Comparison of ENCODE assay signal across 1 cellular context in genomic region chr17:30906101-30906911, GRCh38.
TF ChIP-seq lines count a peak whose summit lies in the region.

TEFM (minus strand) TSS chr17:30906238; CDS start chr17:30906198, 40 bp downstream.

TF ChIP-seq in K562, 482 proteins besides CTCF, POLR2A, EP300 and RAD21 (continued from another document and continues in another):
- TF ChIP-seq CHAMP1 (IDR thresholded peaks at IDR 0.05) (peak; percentile 17; the same call in 1 of the 2 replicates), SAP30 (IDR thresholded peaks at IDR 0.05; ENCODE audit: borderline replicate concordance, insufficient read depth, low read depth, low read length, poor library complexity, severe bottlenecking) (no peak), KDM1A (IDR thresholded peaks at IDR 0.05) (no peak), ZMIZ1 (IDR thresholded peaks at IDR 0.05; ENCODE audit: low read depth in 2 of 2, low read length in 2 of 2) (peak in 1 of 2 experiments; percentile 59; a peak in 1 of 4 replicates), NFE2L1 (tag; IDR thresholded peaks at IDR 0.05; ENCODE audit: borderline replicate concordance, low read depth) (no peak), SMARCE1 (IDR thresholded peaks at IDR 0.05) (no peak), TOE1 (IDR thresholded peaks at IDR 0.05; ENCODE audit: borderline replicate concordance) (peak; percentile 78; the same call in 1 of the 2 replicates), TOE1 (CRISPR knock-in tag; IDR thresholded peaks at IDR 0.05; ENCODE audit: borderline replicate concordance, low read depth) (no peak), ZNF140 (CRISPR knock-in tag; IDR thresholded peaks at IDR 0.05) (no peak), ESRRB (CRISPR knock-in tag; IDR thresholded peaks at IDR 0.05; ENCODE audit: borderline replicate concordance) (no peak), HDAC1 (IDR thresholded peaks at IDR 0.05) (peak in 1 of 2 experiments; percentile 62; a peak in 2 of 4 replicates), ZNF41 (CRISPR knock-in tag; conservative IDR thresholded peaks at IDR 0.05) (no peak), ZKSCAN3 (CRISPR knock-in tag; IDR thresholded peaks at IDR 0.05) (no peak), BRCA1 (IDR thresholded peaks at IDR 0.05) (no peak), BRCA1 (CRISPR knock-in tag; IDR thresholded peaks at IDR 0.05) (no peak), POLR3G (IDR thresholded peaks at IDR 0.05; ENCODE audit: extremely low read depth, insufficient read length, insufficient replicate concordance) (no peak), XRCC3 (IDR thresholded peaks at IDR 0.05) (no peak), ETV5 (CRISPR knock-in tag; IDR thresholded peaks at IDR 0.05; ENCODE audit: low read depth) (peak; percentile 73), TFE3 (CRISPR knock-in tag; IDR thresholded peaks at IDR 0.05) (no peak), ATF1 (CRISPR knock-in tag; IDR thresholded peaks at IDR 0.05) (no peak), ATF1 (tag; IDR thresholded peaks at IDR 0.05) (peak; percentile 71), SMAD1 (IDR thresholded peaks at IDR 0.05; ENCODE audit: low read depth, low read length, partially characterized antibody) (no peak), FOXP4 (CRISPR knock-in tag; IDR thresholded peaks at IDR 0.05; ENCODE audit: borderline replicate concordance) (no peak), ZNF830 (CRISPR knock-in tag; IDR thresholded peaks at IDR 0.05) (no peak), MYC (IDR thresholded peaks at IDR 0.05; ENCODE audit: low read depth, low read length) (peak; percentile 74), MYC (CRISPR knock-in tag; IDR thresholded peaks at IDR 0.05; ENCODE audit: borderline replicate concordance, low read depth) (no peak), LCOR (CRISPR knock-in tag; IDR thresholded peaks at IDR 0.05) (0 out of 2 replicates have a peak, but pooled peaks have one; percentile 50), XRCC5 (IDR thresholded peaks at IDR 0.05; ENCODE audit: low read depth, low read length) (peak; percentile 99), POLR2H (tag; IDR thresholded peaks at IDR 0.05; ENCODE audit: low read depth) (peak; percentile 77), KHSRP (IDR thresholded peaks at IDR 0.05) (no peak), PATZ1 (CRISPR knock-in tag; IDR thresholded peaks at IDR 0.05; ENCODE audit: borderline replicate concordance) (no peak)
- TF ChIP-seq, protein P1, sequence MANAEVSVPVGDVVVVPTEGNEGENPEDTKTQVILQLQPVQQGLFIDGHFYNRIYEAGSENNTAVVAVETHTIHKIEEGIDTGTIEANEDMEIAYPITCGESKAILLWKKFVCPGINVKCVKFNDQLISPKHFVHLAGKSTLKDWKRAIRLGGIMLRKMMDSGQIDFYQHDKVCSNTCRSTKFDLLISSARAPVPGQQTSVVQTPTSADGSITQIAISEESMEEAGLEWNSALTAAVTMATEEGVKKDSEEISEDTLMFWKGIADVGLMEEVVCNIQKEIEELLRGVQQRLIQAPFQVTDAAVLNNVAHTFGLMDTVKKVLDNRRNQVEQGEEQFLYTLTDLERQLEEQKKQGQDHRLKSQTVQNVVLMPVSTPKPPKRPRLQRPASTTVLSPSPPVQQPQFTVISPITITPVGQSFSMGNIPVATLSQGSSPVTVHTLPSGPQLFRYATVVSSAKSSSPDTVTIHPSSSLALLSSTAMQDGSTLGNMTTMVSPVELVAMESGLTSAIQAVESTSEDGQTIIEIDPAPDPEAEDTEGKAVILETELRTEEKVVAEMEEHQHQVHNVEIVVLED (CRISPR knock-in tag; IDR thresholded peaks at IDR 0.05): peak; percentile 57; the same call in 1 of the 2 replicates
- TF ChIP-seq, protein P2, sequence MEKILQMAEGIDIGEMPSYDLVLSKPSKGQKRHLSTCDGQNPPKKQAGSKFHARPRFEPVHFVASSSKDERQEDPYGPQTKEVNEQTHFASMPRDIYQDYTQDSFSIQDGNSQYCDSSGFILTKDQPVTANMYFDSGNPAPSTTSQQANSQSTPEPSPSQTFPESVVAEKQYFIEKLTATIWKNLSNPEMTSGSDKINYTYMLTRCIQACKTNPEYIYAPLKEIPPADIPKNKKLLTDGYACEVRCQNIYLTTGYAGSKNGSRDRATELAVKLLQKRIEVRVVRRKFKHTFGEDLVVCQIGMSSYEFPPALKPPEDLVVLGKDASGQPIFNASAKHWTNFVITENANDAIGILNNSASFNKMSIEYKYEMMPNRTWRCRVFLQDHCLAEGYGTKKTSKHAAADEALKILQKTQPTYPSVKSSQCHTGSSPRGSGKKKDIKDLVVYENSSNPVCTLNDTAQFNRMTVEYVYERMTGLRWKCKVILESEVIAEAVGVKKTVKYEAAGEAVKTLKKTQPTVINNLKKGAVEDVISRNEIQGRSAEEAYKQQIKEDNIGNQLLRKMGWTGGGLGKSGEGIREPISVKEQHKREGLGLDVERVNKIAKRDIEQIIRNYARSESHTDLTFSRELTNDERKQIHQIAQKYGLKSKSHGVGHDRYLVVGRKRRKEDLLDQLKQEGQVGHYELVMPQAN (IDR thresholded peaks at IDR 0.05; ENCODE audit: borderline replicate concordance): peak; percentile 69; the same call in 1 of the 2 replicates
- TF ChIP-seq, protein P3, sequence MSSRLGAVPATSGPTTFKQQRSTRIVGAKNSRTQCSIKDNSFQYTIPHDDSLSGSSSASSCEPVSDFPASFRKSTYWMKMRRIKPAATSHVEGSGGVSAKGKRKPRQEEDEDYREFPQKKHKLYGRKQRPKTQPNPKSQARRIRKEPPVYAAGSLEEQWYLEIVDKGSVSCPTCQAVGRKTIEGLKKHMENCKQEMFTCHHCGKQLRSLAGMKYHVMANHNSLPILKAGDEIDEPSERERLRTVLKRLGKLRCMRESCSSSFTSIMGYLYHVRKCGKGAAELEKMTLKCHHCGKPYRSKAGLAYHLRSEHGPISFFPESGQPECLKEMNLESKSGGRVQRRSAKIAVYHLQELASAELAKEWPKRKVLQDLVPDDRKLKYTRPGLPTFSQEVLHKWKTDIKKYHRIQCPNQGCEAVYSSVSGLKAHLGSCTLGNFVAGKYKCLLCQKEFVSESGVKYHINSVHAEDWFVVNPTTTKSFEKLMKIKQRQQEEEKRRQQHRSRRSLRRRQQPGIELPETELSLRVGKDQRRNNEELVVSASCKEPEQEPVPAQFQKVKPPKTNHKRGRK (tag; IDR thresholded peaks at IDR 0.05): no peak
- TF ChIP-seq, protein P4, sequence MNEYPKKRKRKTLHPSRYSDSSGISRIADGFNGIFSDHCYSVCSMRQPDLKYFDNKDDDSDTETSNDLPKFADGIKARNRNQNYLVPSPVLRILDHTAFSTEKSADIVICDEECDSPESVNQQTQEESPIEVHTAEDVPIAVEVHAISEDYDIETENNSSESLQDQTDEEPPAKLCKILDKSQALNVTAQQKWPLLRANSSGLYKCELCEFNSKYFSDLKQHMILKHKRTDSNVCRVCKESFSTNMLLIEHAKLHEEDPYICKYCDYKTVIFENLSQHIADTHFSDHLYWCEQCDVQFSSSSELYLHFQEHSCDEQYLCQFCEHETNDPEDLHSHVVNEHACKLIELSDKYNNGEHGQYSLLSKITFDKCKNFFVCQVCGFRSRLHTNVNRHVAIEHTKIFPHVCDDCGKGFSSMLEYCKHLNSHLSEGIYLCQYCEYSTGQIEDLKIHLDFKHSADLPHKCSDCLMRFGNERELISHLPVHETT (CRISPR knock-in tag; conservative IDR thresholded peaks at IDR 0.05 in 1 of 2, IDR thresholded peaks at IDR 0.05 in 1 of 2): no peak
- TF ChIP-seq, protein P5, sequence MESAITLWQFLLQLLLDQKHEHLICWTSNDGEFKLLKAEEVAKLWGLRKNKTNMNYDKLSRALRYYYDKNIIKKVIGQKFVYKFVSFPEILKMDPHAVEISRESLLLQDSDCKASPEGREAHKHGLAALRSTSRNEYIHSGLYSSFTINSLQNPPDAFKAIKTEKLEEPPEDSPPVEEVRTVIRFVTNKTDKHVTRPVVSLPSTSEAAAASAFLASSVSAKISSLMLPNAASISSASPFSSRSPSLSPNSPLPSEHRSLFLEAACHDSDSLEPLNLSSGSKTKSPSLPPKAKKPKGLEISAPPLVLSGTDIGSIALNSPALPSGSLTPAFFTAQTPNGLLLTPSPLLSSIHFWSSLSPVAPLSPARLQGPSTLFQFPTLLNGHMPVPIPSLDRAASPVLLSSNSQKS (CRISPR knock-in tag; IDR thresholded peaks at IDR 0.05): no peak
